ENCODE assay signal across 8 cellular contexts in genomic region chr21:36542312-36543101, GRCh38.
DNase-seq lines count a peak whose midpoint lies in the region; ATAC-seq, FAIRE-seq and TF ChIP-seq lines count a peak whose summit lies in the region.

No MANE protein-coding gene starts in this region.

- no peak overlapping the region for H3K27ac Mint-ChIP-seq in activated naive CD4-positive, alpha-beta T cell treated with anti-CD3 and anti-CD28 coated beads, Interleukin-2, amount 10 ng/mL, durations not matched to agents 7 days and 5 days

- H3K9ac ChIP-seq in HUES6 (ENCODE audit: low read length) (no peak overlapping the region), keratinocyte (ENCODE audit: control insufficient read depth, extremely low read depth, insufficient read depth, low read length) (no peak overlapping the region)

- H3K36me3 Mint-ChIP-seq in activated naive CD4-positive, alpha-beta T cell treated with anti-CD3 and anti-CD28 coated beads, Interleukin-2, amount 10 ng/mL, durations not matched to agents 7 days and 5 days, result no peaks in the 10 kb centered on the region

- H3K27me3 Mint-ChIP-seq in activated naive CD4-positive, alpha-beta T cell treated with anti-CD3 and anti-CD28 coated beads, Interleukin-2, amount 10 ng/mL, durations not matched to agents 7 days and 5 days, result peaks cover 32% of the 10 kb centered on the region

- FAIRE-seq in keratinocyte (lab: Jason Lieb, UNC), result no peak

- no peak overlapping the region for H3K4me3 Mint-ChIP-seq in activated naive CD4-positive, alpha-beta T cell treated with anti-CD3 and anti-CD28 coated beads, Interleukin-2, amount 10 ng/mL, durations not matched to agents 7 days and 5 days

- TF ChIP-seq CTCF in keratinocyte (optimal IDR thresholded peaks at IDR 0.05 in 1 of 3, IDR thresholded peaks at IDR 0.05 in 1 of 3, conservative IDR thresholded peaks at IDR 0.05 in 1 of 3; ENCODE audit: extremely low read depth in 1 of 3, insufficient read depth in 2 of 3, low read length in 3 of 3), result peak in 2 of 3 experiments; percentile 12 to 15

- H3K9me3 Mint-ChIP-seq in activated naive CD4-positive, alpha-beta T cell treated with anti-CD3 and anti-CD28 coated beads, Interleukin-2, amount 10 ng/mL, durations not matched to agents 7 days and 5 days, result no peaks in the 10 kb centered on the region

- H3K36me3 ChIP-seq in HUES6 (ENCODE audit: control insufficient read depth, insufficient read depth, low read length), result no peaks in the 10 kb centered on the region
- no peaks in the 10 kb centered on the region for H3K36me3 ChIP-seq in keratinocyte (ENCODE audit: control insufficient read depth in 2 of 2, extremely low read depth in 1 of 2, insufficient read depth in 2 of 2, low read length in 2 of 2)

- CTCF ChIA-PET in activated naive CD4-positive, alpha-beta T cell treated with anti-CD3 and anti-CD28 coated beads, Interleukin-2, amount 10 ng/mL, durations not matched to agents 7 days and 5 days (lab: Charles Lee), result no interaction called here

- H3K4me3 ChIP-seq in HUES6 (ENCODE audit: low read depth, low read length), result peak overlapping the region; percentile 31; the same call in 1 of the 2 replicates
- no peak overlapping the region for H3K4me3 ChIP-seq in keratinocyte (ENCODE audit: control insufficient read depth in 2 of 3, extremely low read depth in 1 of 3, insufficient read depth in 2 of 3, low read depth in 1 of 3, low read length in 3 of 3)

- no peaks in the 10 kb centered on the region for H3K9me3 ChIP-seq in HUES6 (ENCODE audit: control insufficient read depth, insufficient read depth, low read depth, low read length)
- no peaks in the 10 kb centered on the region for H3K9me3 ChIP-seq in keratinocyte (ENCODE audit: control insufficient read depth, low read depth, low read length)

- H3K27ac ChIP-seq in HUES6 (ENCODE audit: low read depth, low read length) (no peak overlapping the region), keratinocyte (ENCODE audit: control insufficient read depth, insufficient read depth, low read length) (no peak overlapping the region)

- no peaks in the 10 kb centered on the region for H4K20me1 ChIP-seq in keratinocyte (ENCODE audit: control insufficient read depth, extremely low read depth, insufficient read depth, low read length)

- dilution Hi-C loops in keratinocyte (cut with MboI; ENCODE audit: extremely low pct_ligation_motif_present, low sequenced_read_pairs), result no loop called here

- H2AFZ ChIP-seq in keratinocyte (ENCODE audit: control insufficient read depth, low read length), result no peak overlapping the region

- H3K4me2 ChIP-seq in keratinocyte (ENCODE audit: control insufficient read depth, extremely low read depth, insufficient read depth, low read depth, low read length), result no peak overlapping the region

- ATAC-seq in GM18520 (IDR thresholded peaks at IDR 0.05; ENCODE audit: unreplicated experiment) (peak; percentile 40), GM21576 (IDR thresholded peaks at IDR 0.05; ENCODE audit: unreplicated experiment) (peak; percentile 66)

- H3K27me3 ChIP-seq in HUES6 (ENCODE audit: control insufficient read depth, insufficient read depth, low read length), result peaks cover 33% of the 10 kb centered on the region
- H3K27me3 ChIP-seq in keratinocyte (ENCODE audit: control insufficient read depth, extremely low read depth, insufficient read depth, low read length), result peaks cover 40% of the 10 kb centered on the region

- H3K4me1 Mint-ChIP-seq in activated naive CD4-positive, alpha-beta T cell treated with anti-CD3 and anti-CD28 coated beads, Interleukin-2, amount 10 ng/mL, durations not matched to agents 7 days and 5 days, result no peaks in the 10 kb centered on the region

- H3K79me2 ChIP-seq in keratinocyte (ENCODE audit: control insufficient read depth, insufficient read depth, low read length), result no peaks in the 10 kb centered on the region

- DNase-seq in keratinocyte (ENCODE audit: low read depth, low spot score), result no peak
- DNase-seq in NK-92 treated with Interleukin-12 subunit alpha and Interleukin-12 subunit beta, amount 100 ng/mL, for 24 hours (lab: John Stamatoyannopoulos, UW), result no peak
- no peak for DNase-seq in NCI-H1105 treated with DMSO at 0.1 percent for 48 hours (lab: John Stamatoyannopoulos, UW)
- DNase-seq in activated naive CD4-positive, alpha-beta T cell treated with anti-CD3 and anti-CD28 coated beads, Interleukin-2, amount 10 ng/mL, durations not matched to agents 7 days and 5 days, result no peak
- no peak for DNase-seq in activated effector memory CD4-positive, alpha-beta T cell treated with anti-CD3 and anti-CD28 coated beads, Interleukin-2, amount 50 U/mL, for 16 hours

- peaks cover 11% of the 10 kb centered on the region for H3K4me1 ChIP-seq in HUES6 (ENCODE audit: control insufficient read depth, insufficient read depth, low read length)
- H3K4me1 ChIP-seq in keratinocyte (ENCODE audit: control insufficient read depth, extremely low read depth, insufficient read depth, low read length), result no peaks in the 10 kb centered on the region

- H3K9me1 ChIP-seq in keratinocyte (ENCODE audit: control insufficient read depth, extremely low read depth, insufficient read depth, low read length), result no peaks in the 10 kb centered on the region
